9 cellular contexts compared by ENCODE assay signal in the genomic region with DNA sequence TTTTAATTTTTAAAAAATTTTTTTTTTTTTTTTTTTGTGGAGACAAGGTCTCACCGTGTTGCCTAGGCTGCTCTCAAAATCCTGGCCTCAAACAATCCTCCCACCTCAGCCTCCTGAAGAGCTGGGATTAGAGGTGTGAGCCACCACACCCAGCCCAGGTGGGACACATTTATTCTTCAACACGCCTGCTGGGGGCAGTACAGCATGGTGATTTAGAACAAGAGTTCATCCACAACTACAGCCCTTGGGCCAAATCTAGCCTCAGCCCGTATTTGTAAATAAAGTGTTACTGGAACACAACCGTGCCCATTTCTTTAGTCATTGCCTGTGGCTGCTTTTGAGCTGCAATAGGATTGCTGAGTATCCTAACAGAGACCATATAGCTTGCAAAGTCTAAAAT.
DNase-seq lines count a peak whose midpoint lies in the region; ATAC-seq and TF ChIP-seq lines count a peak whose summit lies in the region.
"Had no signal": no experiment of that assay in that cellular context is flagged by ENCODE, and none has a peak within 500 bp of the region (broad histone marks: within the 10 kb centered on the region; RNA-seq: fewer than 3 reads in every experiment).

No MANE protein-coding gene starts in this region.

- no peak overlapping the region for H3K27ac Mint-ChIP-seq in GM23338

- no peak overlapping the region for H3K4me2 ChIP-seq in GM23338

- H3K4me3 ChIP-seq in GM23338 = no peak overlapping the region

- 0 out of 3 replicates have a peak, but pooled peaks cover 3% of the 10 kb centered on the region for H3K36me3 Mint-ChIP-seq in GM23338 (ENCODE audit: low read depth)

- H3K27me3 ChIP-seq in GM23338 (ENCODE audit: insufficient read depth) = no peaks in the 10 kb centered on the region

- no peaks in the 10 kb centered on the region for H3K36me3 ChIP-seq in GM23338 (ENCODE audit: insufficient read depth)

- H3K4me3 Mint-ChIP-seq in GM23338 = no peak overlapping the region

- TF ChIP-seq CTCF in C4-2B (conservative IDR thresholded peaks at IDR 0.05) (peak; percentile 26), GM23338 (conservative IDR thresholded peaks at IDR 0.05; ENCODE audit: low read depth in 2 of 2) (peak; percentile 59 to 68)

- H3F3A ChIP-seq in GM23338 (replicated peaks; ENCODE audit: low read depth) = no peaks in the 10 kb centered on the region

- DNase-seq in GM23338 (ENCODE audit: low spot score) (peak; percentile 64), RPMI8226 (peak; percentile 36), glomerular visceral epithelial cell (ENCODE audit: extremely low spot score) (peak; percentile 29)
- no peak for DNase-seq in activated effector memory CD4-positive, alpha-beta T cell treated with anti-CD3 and anti-CD28 coated beads, Interleukin-2, amount 50 U/mL, for 16 hours
- DNase-seq: left colon had no signal

- H3K27ac ChIP-seq in C4-2B (no peak overlapping the region), GM23338 (ENCODE audit: low read depth) (no peak overlapping the region)

- ATAC-seq in GM23338 = peak; percentile 26
- ATAC-seq in GM19023 (IDR thresholded peaks at IDR 0.05; ENCODE audit: unreplicated experiment) = no peak
- no peak for ATAC-seq in GM21515 (IDR thresholded peaks at IDR 0.05; ENCODE audit: unreplicated experiment)
- ATAC-seq in GM19455 (IDR thresholded peaks at IDR 0.05; ENCODE audit: unreplicated experiment) = no peak
- ATAC-seq: left colon had no signal

- H4K20me1 ChIP-seq in GM23338 (replicated peaks; ENCODE audit: insufficient read depth) = no peaks in the 10 kb centered on the region

- H2AFZ ChIP-seq in GM23338 = no peak overlapping the region

- H3K9me2 ChIP-seq in GM23338 (ENCODE audit: insufficient read depth) = no peaks in the 10 kb centered on the region

- H3K79me2 ChIP-seq in GM23338 (replicated peaks; ENCODE audit: insufficient read depth) = no peaks in the 10 kb centered on the region

- H3K27me3 Mint-ChIP-seq in GM23338 (ENCODE audit: insufficient read depth, low read depth, poor library complexity) = peaks cover 12% of the 10 kb centered on the region

- peaks cover 7% of the 10 kb centered on the region for H3K4me1 Mint-ChIP-seq in GM23338

- peaks cover 4% of the 10 kb centered on the region; the same call in 1 of the 2 replicates for H3K4me1 ChIP-seq in GM23338 (ENCODE audit: insufficient read depth)

- H3K9me3 Mint-ChIP-seq in GM23338 = no peaks in the 10 kb centered on the region

TF ChIP-seq in GM23338, 12 proteins besides CTCF, POLR2A, EP300 and RAD21 (continues in another document):
- TF ChIP-seq POLR2AphosphoS5 (IDR thresholded peaks at IDR 0.05; ENCODE audit: low read depth) = no peak
- TF ChIP-seq EZH2phosphoT487 (IDR thresholded peaks at IDR 0.05; ENCODE audit: unreplicated experiment) = no peak
- no peak for TF ChIP-seq CREB1 (CRISPR knock-in tag; IDR thresholded peaks at IDR 0.05; ENCODE audit: low read depth)
- no peak for TF ChIP-seq NANOG (IDR thresholded peaks at IDR 0.05; ENCODE audit: borderline replicate concordance)
- TF ChIP-seq EZH2 (IDR thresholded peaks at IDR 0.05; ENCODE audit: low read depth, unreplicated experiment) = no peak
- TF ChIP-seq ZNF114 (CRISPR knock-in tag; IDR thresholded peaks at IDR 0.05) = no peak
- TF ChIP-seq ZNF331 (CRISPR knock-in tag; IDR thresholded peaks at IDR 0.05; ENCODE audit: low read depth) = no peak
- TF ChIP-seq ZNF462 (CRISPR knock-in tag; IDR thresholded peaks at IDR 0.05) = no peak
- no peak for TF ChIP-seq ETS1 (IDR thresholded peaks at IDR 0.05)
- TF ChIP-seq JUNB (IDR thresholded peaks at IDR 0.05; ENCODE audit: unreplicated experiment) = no peak
- no peak for TF ChIP-seq STAT1 (IDR thresholded peaks at IDR 0.05; ENCODE audit: unreplicated experiment)
